ENCODE assay signal across 24 cellular contexts in genomic region chr4:101695176-101695575, GRCh38.
A peak's percentile ranks its signal among the peaks of the same experiment; 100 is the strongest.
DNase-seq lines count a peak whose midpoint lies in the region; ATAC-seq and TF ChIP-seq lines count a peak whose summit lies in the region.
"Had no signal": no experiment of that assay in that cellular context is flagged by ENCODE, and none has a peak within 500 bp of the region (broad histone marks: within the 10 kb centered on the region; RNA-seq: fewer than 3 reads in every experiment).

No MANE protein-coding gene starts in this region.

- TF ChIP-seq CTCF in fibroblast of mammary gland (conservative IDR thresholded peaks at IDR 0.05; ENCODE audit: control insufficient read depth, insufficient read depth, low read depth, low read length), result no peak

- H3K27ac Mint-ChIP-seq in stimulated activated memory B cell treated with anti-CD40 and anti-IgM and Interleukin-4, amounts not matched to agents 10 μg/mL and 1 μg/mL and 100 μg/mL, for 72 hours, result peak overlapping the region; percentile 85
- H3K27ac Mint-ChIP-seq: activated CD4-positive, alpha-beta T cell treated with anti-CD3 and anti-CD28 coated beads, Interleukin-2, amount 10 ng/mL, durations not matched to agents 7 days and 5 days; naive thymus-derived CD8-positive, alpha-beta T cell; T-helper 2 cell treated with Interferon-gamma antibody and Interleukin-4, amounts not matched to agents 5 μg/mL and 100 μg/mL, for 36 hours had no signal

- no peak overlapping the region for H3K4me3 ChIP-seq in fibroblast of mammary gland (ENCODE audit: control insufficient read depth, low read depth, low read length)
- H3K4me3 ChIP-seq: gastroesophageal sphincter, GM12878, left ventricle myocardium inferior had no signal

- H3K36me3 Mint-ChIP-seq in stimulated activated memory B cell treated with anti-CD40 and anti-IgM and Interleukin-4, amounts not matched to agents 10 μg/mL and 1 μg/mL and 100 μg/mL, for 72 hours, result peaks cover 5% of the 10 kb centered on the region

- H3K27me3 Mint-ChIP-seq in stimulated activated memory B cell treated with anti-CD40 and anti-IgM and Interleukin-4, amounts not matched to agents 10 μg/mL and 1 μg/mL and 100 μg/mL, for 72 hours, result no peaks in the 10 kb centered on the region

- H3K4me1 Mint-ChIP-seq in stimulated activated memory B cell treated with anti-CD40 and anti-IgM and Interleukin-4, amounts not matched to agents 10 μg/mL and 1 μg/mL and 100 μg/mL, for 72 hours, result peaks cover 65% of the 10 kb centered on the region
- H3K4me1 Mint-ChIP-seq: activated CD4-positive, alpha-beta T cell treated with anti-CD3 and anti-CD28 coated beads, Interleukin-2, amount 10 ng/mL, durations not matched to agents 7 days and 5 days had no signal

- H3K9me3 Mint-ChIP-seq in stimulated activated memory B cell treated with anti-CD40 and anti-IgM and Interleukin-4, amounts not matched to agents 10 μg/mL and 1 μg/mL and 100 μg/mL, for 72 hours, result peaks cover 6% of the 10 kb centered on the region
- H3K9me3 Mint-ChIP-seq: activated CD4-positive, alpha-beta T cell treated with anti-CD3 and anti-CD28 coated beads, Interleukin-2, amount 10 ng/mL, durations not matched to agents 7 days and 5 days; naive thymus-derived CD8-positive, alpha-beta T cell; T-helper 2 cell treated with Interferon-gamma antibody and Interleukin-4, amounts not matched to agents 5 μg/mL and 100 μg/mL, for 36 hours had no signal

- peak; percentile 22 for DNase-seq in M059J (ENCODE audit: low read depth)
- DNase-seq in fibroblast of mammary gland (ENCODE audit: low read depth), result peak; percentile 63
- no peak for DNase-seq in NCI-H2107 treated with DMSO at 0.1 percent for 48 hours (lab: John Stamatoyannopoulos, UW; ENCODE audit: unreplicated experiment)
- no peak for DNase-seq in A172 (ENCODE audit: low spot score)
- no peak for DNase-seq in SKM-1 (lab: John Stamatoyannopoulos, UW; ENCODE audit: unreplicated experiment)
- DNase-seq: activated CD4-positive, alpha-beta T cell treated with anti-CD3 and anti-CD28 coated beads, Interleukin-2, amount 10 ng/mL, durations not matched to agents 7 days and 5 days; activated T-cell treated with anti-CD3 and anti-CD28 coated beads, Interleukin-2, amount 50 U/mL, for 48 hours; DND-41; effector CD4-positive, alpha-beta T cell; hypothalamus; left ventricle myocardium inferior; midbrain; naive thymus-derived CD8-positive, alpha-beta T cell; NCI-H1105 treated with DMSO at 0.1 percent for 48 hours; NCI-H1930; NCI-H82; occipital lobe; stimulated activated naive CD4-positive, alpha-beta T cell treated with Interleukin-2 at 50 U/mL for 16 hours had no signal

- peak; percentile 89 for ATAC-seq in SK-N-SH treated with all-trans-retinoic acid at 6 μM for 48 hours
- no peak for ATAC-seq in stimulated activated memory B cell treated with anti-CD40 and anti-IgM and Interleukin-4, amounts not matched to agents 10 μg/mL and 1 μg/mL and 100 μg/mL, for 72 hours
- ATAC-seq in HG02973 (IDR thresholded peaks at IDR 0.05; ENCODE audit: unreplicated experiment), result no peak
- ATAC-seq: gastroesophageal sphincter; GM12878; naive thymus-derived CD8-positive, alpha-beta T cell had no signal

- no peak overlapping the region for H3K4me3 Mint-ChIP-seq in stimulated activated memory B cell treated with anti-CD40 and anti-IgM and Interleukin-4, amounts not matched to agents 10 μg/mL and 1 μg/mL and 100 μg/mL, for 72 hours
- H3K4me3 Mint-ChIP-seq: activated CD4-positive, alpha-beta T cell treated with anti-CD3 and anti-CD28 coated beads, Interleukin-2, amount 10 ng/mL, durations not matched to agents 7 days and 5 days; naive thymus-derived CD8-positive, alpha-beta T cell; T-helper 2 cell treated with Interferon-gamma antibody and Interleukin-4, amounts not matched to agents 5 μg/mL and 100 μg/mL, for 36 hours had no signal

TF ChIP-seq in SK-N-SH treated with all-trans-retinoic acid at 6 μM for 48 hours, 23 proteins besides CTCF, POLR2A, EP300 and RAD21:
- TF ChIP-seq ISL1 (CRISPR knock-in tag; IDR thresholded peaks at IDR 0.05) (peak; percentile 33; the same call in 1 of the 2 replicates), CREB5 (CRISPR knock-in tag; IDR thresholded peaks at IDR 0.05; ENCODE audit: low read depth) (no peak), ZFP3 (CRISPR knock-in tag; IDR thresholded peaks at IDR 0.05) (no peak)

Comparison
In these comparisons a context has a peak if more than half of its experiments do, and no peak if none do; other contexts are left out.
1. DNase-seq: peak in M059J (single experiment) and fibroblast of mammary gland (single experiment); none in NCI-H2107 treated with DMSO at 0.1 percent for 48 hours (single experiment), A172 (single experiment) and SKM-1 (single experiment).